ENCODE assay signal across 8 cellular contexts in the genomic region with DNA sequence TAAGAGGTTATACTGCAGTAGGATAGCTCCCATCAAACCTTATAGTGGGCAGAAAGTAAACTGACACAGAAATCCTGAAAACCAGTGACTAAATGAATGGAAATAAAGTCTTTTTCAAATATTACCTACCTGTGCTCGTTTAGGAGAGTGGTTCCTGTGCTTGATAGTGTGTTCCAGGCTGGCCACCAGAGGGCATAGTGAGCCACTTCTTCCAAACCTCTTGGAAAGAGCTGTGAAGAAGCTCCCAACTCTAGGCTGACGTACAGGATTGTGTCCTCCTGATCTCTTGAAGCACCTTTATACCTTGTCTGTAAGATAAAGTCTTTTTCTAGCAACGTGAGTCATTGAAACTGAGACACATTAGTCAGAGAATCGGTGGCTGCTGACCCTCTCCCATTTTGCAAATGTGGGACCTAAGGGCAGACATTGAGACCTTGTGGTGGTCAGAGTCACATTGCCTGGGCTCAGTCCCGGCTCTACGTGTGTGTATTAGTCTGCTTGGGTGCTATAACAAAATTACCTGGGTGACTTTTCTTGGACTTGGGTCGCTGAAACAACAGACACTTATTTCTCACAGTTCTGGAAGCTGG. TPM values are rescaled to one million over a fixed set of nuclear protein-coding genes. Genes with fewer than 3 reads are reported as not detected.
A peak's percentile ranks its signal among the peaks of the same experiment; 100 is the strongest.
DNase-seq lines count a peak whose midpoint lies in the region; ATAC-seq lines count a peak whose summit lies in the region.

No MANE protein-coding gene starts in this region.

- no peaks in the 10 kb centered on the region for H3K9me3 Mint-ChIP-seq in activated naive CD8-positive, alpha-beta T cell treated with anti-CD3 and anti-CD28 coated beads, Interleukin-2, amount 50 U/mL, for 24 hours

- DNase-seq in Ammon's horn (ENCODE audit: low spot score) (peak; percentile 93), GM19238 (ENCODE audit: insufficient read length, low spot score) (peak; percentile 30), LHCN-M2 (ENCODE audit: low read depth) (peak; percentile 44), RPMI7951 (ENCODE audit: low read depth) (peak; percentile 52), Right ventricle myocardium superior (peak; percentile 71), posterior cingulate gyrus (peak; percentile 56 to 97 (median 82))
- peak; percentile 53 for DNase-seq in activated naive CD8-positive, alpha-beta T cell treated with anti-CD3 and anti-CD28 coated beads, Interleukin-2, amount 50 U/mL, for 24 hours

- no peaks in the 10 kb centered on the region for H3K4me1 Mint-ChIP-seq in activated naive CD8-positive, alpha-beta T cell treated with anti-CD3 and anti-CD28 coated beads, Interleukin-2, amount 50 U/mL, for 24 hours

- no peaks in the 10 kb centered on the region for H3K27me3 Mint-ChIP-seq in activated naive CD8-positive, alpha-beta T cell treated with anti-CD3 and anti-CD28 coated beads, Interleukin-2, amount 50 U/mL, for 24 hours

- intact Hi-C loops in Right ventricle myocardium superior (cut with DNase I) (loop anchor here (2.0 kb wide), 1 partner anchor 261 kb away; no protein-coding TSS in a partner anchor), posterior cingulate gyrus (cut with DNase I) (loop anchor here (1.0 kb wide), 2 partner anchors 87 to 262 kb away; no protein-coding TSS in a partner anchor)

- H3K4me3 Mint-ChIP-seq in activated naive CD8-positive, alpha-beta T cell treated with anti-CD3 and anti-CD28 coated beads, Interleukin-2, amount 50 U/mL, for 24 hours = no peak overlapping the region

- peaks cover 65% of the 10 kb centered on the region for H3K36me3 Mint-ChIP-seq in activated naive CD8-positive, alpha-beta T cell treated with anti-CD3 and anti-CD28 coated beads, Interleukin-2, amount 50 U/mL, for 24 hours (ENCODE audit: low read depth)

- H3K27ac Mint-ChIP-seq in activated naive CD8-positive, alpha-beta T cell treated with anti-CD3 and anti-CD28 coated beads, Interleukin-2, amount 50 U/mL, for 24 hours = no peak overlapping the region

- ATAC-seq in activated naive CD8-positive, alpha-beta T cell treated with anti-CD3 and anti-CD28 coated beads, Interleukin-2, amount 50 U/mL, for 24 hours = peak; percentile 52
- ATAC-seq in Right ventricle myocardium superior (ENCODE audit: poor library complexity) (peak; percentile 93), HG03139 (IDR thresholded peaks at IDR 0.05; ENCODE audit: unreplicated experiment) (no peak)

RNA-seq across cellular contexts. Expression of a gene that starts 17.6 kb away (rescaled TPM):
- total RNA-seq in LHCN-M2 (2014; rRNA removed) (44.1 and 48.1 TPM in 2 replicates), Right ventricle myocardium superior (2.8 TPM)
- 18.9 TPM for polyA plus RNA-seq in LHCN-M2 (2012)
- total RNA-seq in RPMI7951 (2014; rRNA removed; shearing (Covaris generic)) = 41.2 and 48.7 TPM in 2 replicates

RNA-seq across cellular contexts. Expression of a gene that starts 18.8 kb away (rescaled TPM):
- total RNA-seq in LHCN-M2 (2014; rRNA removed) (12.0 and 13.5 TPM in 2 replicates), Right ventricle myocardium superior (3.3 TPM)
- 9.3 TPM for polyA plus RNA-seq in LHCN-M2 (2012)
- 13.5 and 18.6 TPM in 2 replicates for total RNA-seq in RPMI7951 (2014; rRNA removed; shearing (Covaris generic))

Comparison
In these comparisons a context has a peak if more than half of its experiments do, and no peak if none do; other contexts are left out.
1. DNase-seq: peak in every context shown above with its lines; median percentile 93 in Ammon's horn; 82 in posterior cingulate gyrus; 71 in Right ventricle myocardium superior; 53 in activated naive CD8-positive, alpha-beta T cell treated with anti-CD3 and anti-CD28 coated beads, Interleukin-2, amount 50 U/mL, for 24 hours; 52 in RPMI7951; 44 in LHCN-M2; 30 in GM19238.
2. RNA of a gene that starts 17.6 kb away (total RNA-seq): 44.1 to 48.1 TPM in LHCN-M2 and 41.2 to 48.7 TPM in RPMI7951; 2.8 TPM in Right ventricle myocardium superior (single experiment); every median in the first group is over 10 times any median in the second.